ENCODE assay signal across 1 cellular context in genomic region chr3:6392123-6392522, GRCh38.
TF ChIP-seq lines count a peak whose summit lies in the region.

No MANE protein-coding gene starts in this region.

TF ChIP-seq in H1, 55 proteins besides CTCF, POLR2A, EP300 and RAD21:
- no peak for TF ChIP-seq TAF1 (IDR thresholded peaks at IDR 0.05; ENCODE audit: low read depth, low read length)
- TF ChIP-seq RBBP5 (IDR thresholded peaks at IDR 0.05; ENCODE audit: borderline replicate concordance, low read depth, low read length) = no peak
- no peak for TF ChIP-seq YY1 (IDR thresholded peaks at IDR 0.05; ENCODE audit: low read depth, low read length)
- no peak for TF ChIP-seq POLR2AphosphoS5 (IDR thresholded peaks at IDR 0.05; ENCODE audit: low read depth, low read length)
- no peak for TF ChIP-seq CHD2 (IDR thresholded peaks at IDR 0.05; ENCODE audit: low read length)
- TF ChIP-seq CREB1 (IDR thresholded peaks at IDR 0.05) = no peak
- TF ChIP-seq KDM5A (IDR thresholded peaks at IDR 0.05; ENCODE audit: low read length) = no peak
- no peak for TF ChIP-seq SRF (IDR thresholded peaks at IDR 0.05; ENCODE audit: low read depth, low read length)
- no peak for TF ChIP-seq GTF2F1 (IDR thresholded peaks at IDR 0.05; ENCODE audit: borderline replicate concordance, low read depth, low read length)
- TF ChIP-seq ATF2 (IDR thresholded peaks at IDR 0.05; ENCODE audit: low read length) = no peak
- no peak for TF ChIP-seq RNF2 (IDR thresholded peaks at IDR 0.05; ENCODE audit: borderline replicate concordance, low read depth, low read length, missing control alignments, poor library complexity, severe bottlenecking)
- no peak for TF ChIP-seq BRCA1 (IDR thresholded peaks at IDR 0.05; ENCODE audit: low read depth, low read length)
- TF ChIP-seq SIN3A (conservative IDR thresholded peaks at IDR 0.05 in 1 of 2, IDR thresholded peaks at IDR 0.05 in 1 of 2; ENCODE audit: low read depth in 1 of 2, low read length in 2 of 2) = no peak
